31 cellular contexts compared by ENCODE assay signal in genomic region chr7:123795917-123796316, GRCh38. TPM values are rescaled to one million over a fixed set of nuclear protein-coding genes. Genes with fewer than 3 reads are reported as not detected.
"Had no signal": no experiment of that assay in that cellular context is flagged by ENCODE, and none has a peak within 500 bp of the region (broad histone marks: within the 10 kb centered on the region; RNA-seq: fewer than 3 reads in every experiment).

No MANE protein-coding gene starts in this region.

- H3K36me3 Mint-ChIP-seq: activated naive CD4-positive, alpha-beta T cell treated with anti-CD3 and anti-CD28 coated beads, Interleukin-2, amount 50 U/mL, for 72 hours had no signal

- H3K4me3 Mint-ChIP-seq: activated CD4-positive, alpha-beta T cell treated with anti-CD3 and anti-CD28 coated beads, Interleukin-2, amount 10 ng/mL, durations not matched to agents 24 days and 14 days; activated CD8-positive, alpha-beta T cell treated with anti-CD3 and anti-CD28 coated beads, Interleukin-2, amount 10 ng/mL, durations not matched to agents 7 days and 5 days; activated naive CD4-positive, alpha-beta T cell treated with anti-CD3 and anti-CD28 coated beads for 36 hours; activated T-cell treated with anti-CD3 and anti-CD28 coated beads, Interleukin-2, amount 50 U/mL, for 4 hours; activated T-helper 1 cell treated with anti-CD3 and anti-CD28 coated beads, Interleukin-12 subunit alpha, Interleukin-12 subunit beta, Interleukin-2, Interleukin-4 antibody, amounts not matched to agents 30 ng/mL and 10 ng/mL and 1 ng/mL, durations not matched to agents 14 hours and 24 hours and 36 hours; T-helper 1 cell treated with Interleukin-12 subunit alpha and Interleukin-12 subunit beta and Interleukin-4 antibody, amounts not matched to agents 30 μg/mL and 1 μg/mL, for 36 hours; T-helper 2 cell treated with Interferon-gamma antibody and Interleukin-4, amounts not matched to agents 5 μg/mL and 100 μg/mL, for 36 hours had no signal

- H3K27ac ChIP-seq: adrenal gland, body of pancreas, breast epithelium, Peyer's patch, SJSA1 had no signal

- H3K27me3 Mint-ChIP-seq: activated CD4-positive, alpha-beta T cell treated with anti-CD3 and anti-CD28 coated beads, Interleukin-2, amount 10 ng/mL, durations not matched to agents 24 days and 14 days had no signal

- H3K27ac Mint-ChIP-seq: activated CD4-positive, alpha-beta T cell treated with anti-CD3 and anti-CD28 coated beads, Interleukin-2, amount 10 ng/mL, durations not matched to agents 24 days and 14 days; activated CD8-positive, alpha-beta T cell treated with anti-CD3 and anti-CD28 coated beads, Interleukin-2, amount 10 ng/mL, durations not matched to agents 7 days and 5 days; activated naive CD4-positive, alpha-beta T cell treated with anti-CD3 and anti-CD28 coated beads for 36 hours; activated naive CD4-positive, alpha-beta T cell treated with anti-CD3 and anti-CD28 coated beads, Interleukin-2, amount 50 U/mL, for 72 hours; activated T-helper 1 cell treated with anti-CD3 and anti-CD28 coated beads, Interleukin-12 subunit alpha, Interleukin-12 subunit beta, Interleukin-2, Interleukin-4 antibody, amounts not matched to agents 30 ng/mL and 10 ng/mL and 1 ng/mL, durations not matched to agents 14 hours and 24 hours and 36 hours; T-helper 1 cell treated with Interleukin-12 subunit alpha and Interleukin-12 subunit beta and Interleukin-4 antibody, amounts not matched to agents 30 μg/mL and 1 μg/mL, for 36 hours; T-helper 2 cell treated with Interferon-gamma antibody and Interleukin-4, amounts not matched to agents 5 μg/mL and 100 μg/mL, for 36 hours had no signal

- H3K9me3 Mint-ChIP-seq: activated naive CD4-positive, alpha-beta T cell treated with anti-CD3 and anti-CD28 coated beads for 36 hours; activated naive CD4-positive, alpha-beta T cell treated with anti-CD3 and anti-CD28 coated beads, Interleukin-2, amount 50 U/mL, for 72 hours; activated T-cell treated with anti-CD3 and anti-CD28 coated beads, Interleukin-2, amount 50 U/mL, for 4 hours; activated T-helper 1 cell treated with anti-CD3 and anti-CD28 coated beads, Interleukin-12 subunit alpha, Interleukin-12 subunit beta, Interleukin-2, Interleukin-4 antibody, amounts not matched to agents 30 ng/mL and 10 ng/mL and 1 ng/mL, durations not matched to agents 14 hours and 24 hours and 36 hours; T-helper 1 cell treated with Interleukin-12 subunit alpha and Interleukin-12 subunit beta and Interleukin-4 antibody, amounts not matched to agents 30 μg/mL and 1 μg/mL, for 36 hours; T-helper 2 cell treated with Interferon-gamma antibody and Interleukin-4, amounts not matched to agents 5 μg/mL and 100 μg/mL, for 36 hours had no signal

- H3K36me3 ChIP-seq: adrenal gland, breast epithelium, Peyer's patch, SJSA1 had no signal

- H3K4me3 ChIP-seq: adrenal gland, body of pancreas, breast epithelium, Peyer's patch, SJSA1 had no signal

- H3K9me3 ChIP-seq: adrenal gland, body of pancreas, breast epithelium, Peyer's patch, SJSA1, SK-N-SH had no signal

- ATAC-seq: activated CD8-positive, alpha-beta T cell treated with anti-CD3 and anti-CD28 coated beads, Interleukin-2, amount 10 ng/mL, durations not matched to agents 7 days and 5 days; activated naive CD4-positive, alpha-beta T cell treated with anti-CD3 and anti-CD28 coated beads, Interleukin-2, amount 50 U/mL, for 72 hours; activated T-cell treated with anti-CD3 and anti-CD28 coated beads, Interleukin-2, amount 50 U/mL, for 4 hours; body of pancreas had no signal

- H3K4me1 ChIP-seq: adrenal gland, breast epithelium, Peyer's patch, SJSA1 had no signal

- DNase-seq: activated CD4-positive, alpha-beta T cell treated with anti-CD3 and anti-CD28 coated beads, Interleukin-2, amount 10 ng/mL, durations not matched to agents 24 days and 14 days; activated CD4-positive, alpha-beta T cell treated with anti-CD3 and anti-CD28 coated beads, Interleukin-2, amount 50 U/mL, for 48 hours; activated CD8-positive, alpha-beta memory T cell treated with anti-CD3 and anti-CD28 coated beads, Interleukin-2, amount 50 U/mL, for 4 hours; activated CD8-positive, alpha-beta T cell treated with anti-CD3 and anti-CD28 coated beads, Interleukin-2, amount 10 ng/mL, durations not matched to agents 7 days and 5 days; activated gamma-delta T cell treated with Interleukin-2 at 50 U/mL for 16 hours; activated naive CD4-positive, alpha-beta T cell treated with anti-CD3 and anti-CD28 coated beads for 36 hours; activated T-cell treated with anti-CD3 and anti-CD28 coated beads for 4 hours; activated T-cell treated with anti-CD3 and anti-CD28 coated beads, Interleukin-2, amount 50 U/mL, for 4 hours; adrenal gland; body of pancreas; NCI-H1092 treated with DMSO at 0.1 percent for 48 hours; NCI-H1417; NCI-H146; NCI-H187; NCI-H2029 treated with DMSO at 0.1 percent for 48 hours; NCI-H2107; NCI-H2171; NCI-H510A; Peyer's patch; RPMI8226; SHP77 treated with DMSO at 0.1 percent for 48 hours; SK-N-SH had no signal

- H3K27me3 ChIP-seq: adrenal gland, body of pancreas, breast epithelium, Peyer's patch, SJSA1 had no signal

- H3K9ac ChIP-seq: SK-N-SH had no signal

RNA-seq across cellular contexts. Expression of gene HYAL4, which starts 49.1 kb away (rescaled TPM):
- total RNA-seq: activated CD4-positive, alpha-beta T cell treated with anti-CD3 and anti-CD28 coated beads, Interleukin-2, amount 10 ng/mL, durations not matched to agents 24 days and 14 days; activated CD8-positive, alpha-beta T cell treated with anti-CD3 and anti-CD28 coated beads, Interleukin-2, amount 10 ng/mL, durations not matched to agents 7 days and 5 days; activated naive CD4-positive, alpha-beta T cell treated with anti-CD3 and anti-CD28 coated beads for 36 hours; activated T-cell treated with anti-CD3 and anti-CD28 coated beads, Interleukin-2, amount 50 U/mL, for 4 hours; activated T-helper 1 cell treated with anti-CD3 and anti-CD28 coated beads, Interleukin-12 subunit alpha, Interleukin-12 subunit beta, Interleukin-2, Interleukin-4 antibody, amounts not matched to agents 30 ng/mL and 10 ng/mL and 1 ng/mL, durations not matched to agents 14 hours and 24 hours and 36 hours; adrenal gland; astrocyte; body of pancreas; LHCN-M2; M059J; SJSA1 had no signal
- polyA plus RNA-seq: adrenal gland, SK-N-SH had no signal
